In genomic region chr15:90031231-90031791, GRCh38 we compare ENCODE assay signal across 8 cellular contexts. TPM values are rescaled to one million over a fixed set of nuclear protein-coding genes. Genes with fewer than 3 reads are reported as not detected.
A peak's percentile ranks its signal among the peaks of the same experiment; 100 is the strongest.
DNase-seq lines count a peak whose midpoint lies in the region; ATAC-seq, FAIRE-seq and TF ChIP-seq lines count a peak whose summit lies in the region.

No MANE protein-coding gene starts in this region.

- WGBS in testis, 2 donors, result 54 to 55% methylated on average over 8 of the region's 8 CpGs

- H3K9me3 ChIP-seq in DND-41 (ENCODE audit: insufficient read depth, low read length, severe bottlenecking) (no peaks in the 10 kb centered on the region), T-helper 17 cell (ENCODE audit: control insufficient read depth, low read length, poor library complexity, severe bottlenecking) (no peaks in the 10 kb centered on the region), testis (no peaks in the 10 kb centered on the region)

- H3K4me3 Mint-ChIP-seq in T-helper 17 cell (no peak overlapping the region), immature natural killer cell (peak overlapping the region; percentile 66 to 82 (median 74))

- no peak overlapping the region for H3K4me3 ChIP-seq in DND-41 (ENCODE audit: low read depth in 1 of 2, low read length in 2 of 2)
- no peak overlapping the region for H3K4me3 ChIP-seq in testis

- peak; percentile 100 for FAIRE-seq in GM19239 (lab: Jason Lieb, UNC)

- H3K9me3 Mint-ChIP-seq in immature natural killer cell, result peaks cover 0 to 7% (median 0%) of the 10 kb centered on the region in 6 donors

- H3K36me3 Mint-ChIP-seq in T-helper 17 cell (ENCODE audit: low read depth) (peaks cover 3% of the 10 kb centered on the region), immature natural killer cell (peaks cover 0 to 5% (median 3%) of the 10 kb centered on the region in 3 donors)

- peak overlapping the region; percentile 4 for H3K4me2 ChIP-seq in DND-41 (ENCODE audit: insufficient read depth, low read length)

- 0 out of 2 replicates have a peak, but pooled peaks cover 4% of the 10 kb centered on the region for H3K36me3 ChIP-seq in DND-41 (ENCODE audit: insufficient read depth, low read length)
- no peaks in the 10 kb centered on the region for H3K36me3 ChIP-seq in testis (ENCODE audit: low read depth, missing control alignments)

- H3K27ac Mint-ChIP-seq in T-helper 17 cell (peak overlapping the region; percentile 93), immature natural killer cell (peak overlapping the region; percentile 82 to 97 (median 92))

- TF ChIP-seq CTCF in DND-41 (IDR thresholded peaks at IDR 0.05; ENCODE audit: borderline replicate concordance, extremely low read depth, low read length, poor library complexity, severe bottlenecking) (no peak), testis (IDR thresholded peaks at IDR 0.05) (no peak)

- no peaks in the 10 kb centered on the region for H3K27me3 ChIP-seq in DND-41 (ENCODE audit: insufficient read depth, low read length, poor library complexity)
- H3K27me3 ChIP-seq in testis, result no peaks in the 10 kb centered on the region

- intact Hi-C loops in testis (cut with DNase I; ENCODE audit: low total_unique reads), result no loop called here

- peak; percentile 67 for ATAC-seq in DND-41 (ENCODE audit: insufficient read depth, low read depth)
- peak; percentile 90 for ATAC-seq in HG03159 (IDR thresholded peaks at IDR 0.05; ENCODE audit: unreplicated experiment)
- ATAC-seq in T-helper 17 cell, result peak; percentile 48

- H3K9ac ChIP-seq in DND-41 (ENCODE audit: low read depth, low read length), result peak overlapping the region; percentile 17

- H3K4me1 Mint-ChIP-seq in T-helper 17 cell (peaks cover 35% of the 10 kb centered on the region), immature natural killer cell (peaks cover 71 to 72% of the 10 kb centered on the region in 2 donors)

- H3K79me2 ChIP-seq in DND-41 (ENCODE audit: insufficient read depth, low read length), result peaks cover 46% of the 10 kb centered on the region

- peaks cover 11% of the 10 kb centered on the region for H4K20me1 ChIP-seq in DND-41 (ENCODE audit: insufficient read depth, low read length)

- H3K27ac ChIP-seq in DND-41 (ENCODE audit: low read length) (peak overlapping the region; percentile 32), testis (no peak overlapping the region)

- peaks cover 51% of the 10 kb centered on the region for H3K4me1 ChIP-seq in DND-41 (ENCODE audit: insufficient read depth, low read length)
- peaks cover 6% of the 10 kb centered on the region for H3K4me1 ChIP-seq in testis

- TF ChIP-seq POLR2A in testis (IDR thresholded peaks at IDR 0.05), result no peak

- H3K27me3 Mint-ChIP-seq in T-helper 17 cell (no peaks in the 10 kb centered on the region), immature natural killer cell (ENCODE audit: low read depth in 3 of 3) (peaks cover 26 to 30% (median 29%) of the 10 kb centered on the region in 3 donors)

- DNase-seq in DND-41 (peak; percentile 52), GM19239 (ENCODE audit: insufficient read length, low spot score) (peak; percentile 77), T-helper 17 cell (no peak), immature natural killer cell (peak; percentile 61 to 64 (median 61)), testis (no peak), anterior cingulate cortex (lab: John Stamatoyannopoulos, UW) (no peak), NCI-H1048 (lab: John Stamatoyannopoulos, UW) (no peak)

- H2AFZ ChIP-seq in DND-41 (ENCODE audit: low read depth, low read length), result 0 out of 2 replicates have a peak overlapping the region, but pooled peaks have one; percentile 9

RNA-seq across cellular contexts. Expression of gene ZNF710, which starts 30.2 kb away (rescaled TPM):
- total RNA-seq in T-helper 17 cell (10 to 100 TPM; 11.7 to 14.4 TPM), testis (1 to 10 TPM; 7.8 to 9.4 TPM)
- polyA plus RNA-seq in immature natural killer cell (1 to 10 TPM; 1.7 to 3.4 (median 2.3) TPM), testis (ENCODE audit: insufficient read depth, low read depth, low replicate concordance) (5.7 TPM)

Comparison
In these comparisons a context has a peak if more than half of its experiments do, and no peak if none do; other contexts are left out.
1. DNase-seq: peak in DND-41 (single experiment), GM19239 (single experiment) and immature natural killer cell (3 of 3); none in T-helper 17 cell (0 of 3), testis (single experiment), anterior cingulate cortex (0 of 58) and NCI-H1048 (single experiment).
2. Peak in every context shown above with its lines, with median percentiles within 50 percentile points of each other: ATAC-seq.